9 cellular contexts compared by ENCODE assay signal in the genomic region with DNA sequence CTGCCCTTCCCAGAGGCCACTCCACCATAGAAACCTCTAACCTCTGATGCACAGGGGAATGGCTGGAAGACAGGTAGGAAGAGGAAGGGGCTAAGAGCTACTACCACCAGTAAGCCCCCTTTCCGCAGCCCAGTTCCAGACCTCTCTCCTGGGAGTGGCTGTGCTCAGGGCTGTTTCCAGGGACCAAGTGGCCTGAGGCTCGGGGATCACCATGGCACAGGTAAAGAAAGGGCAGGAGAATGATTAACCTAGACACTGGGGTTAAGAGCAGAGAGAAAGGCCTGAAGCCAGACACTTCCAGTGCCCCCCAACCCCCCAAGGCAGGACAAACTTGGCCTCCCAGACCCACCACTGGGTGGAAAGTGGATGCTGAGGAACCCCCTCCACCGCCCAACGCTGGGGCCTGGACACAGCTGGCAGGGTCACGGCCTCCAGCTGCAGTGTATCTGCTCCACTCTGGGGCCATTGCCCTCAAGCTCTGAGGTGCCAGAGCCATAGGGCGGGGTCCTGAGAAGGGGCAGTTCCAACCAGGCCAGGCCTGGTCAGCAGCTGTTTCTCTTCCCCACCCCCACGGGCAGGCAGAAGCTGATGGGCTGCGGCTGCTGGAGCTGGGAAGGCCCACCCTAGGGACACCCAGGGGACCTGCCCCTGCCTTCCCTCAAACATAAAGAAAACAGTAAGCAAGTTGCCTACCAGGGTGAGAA. TPM values are rescaled to one million over a fixed set of nuclear protein-coding genes. Genes with fewer than 3 reads are reported as not detected.
DNase-seq lines count a peak whose midpoint lies in the region; ATAC-seq and TF ChIP-seq lines count a peak whose summit lies in the region.
"Had no signal": no experiment of that assay in that cellular context is flagged by ENCODE, and none has a peak within 500 bp of the region (broad histone marks: within the 10 kb centered on the region; RNA-seq: fewer than 3 reads in every experiment).

No MANE protein-coding gene starts in this region.

- peak overlapping the region; percentile 13 for H3K18ac ChIP-seq in neuronal stem cell (ENCODE audit: low read length)

- H2BK5ac ChIP-seq in neuronal stem cell (ENCODE audit: low read length), result no peak overlapping the region

- peaks cover 0 to 64% (median 15%) of the 10 kb centered on the region in 4 donors for H3K4me1 ChIP-seq in Peyer's patch
- peaks cover 20 to 22% of the 10 kb centered on the region in 2 donors for H3K4me1 ChIP-seq in neuronal stem cell (ENCODE audit: control insufficient read depth in 2 of 2, insufficient read depth in 1 of 2, low read depth in 1 of 2, low read length in 2 of 2)

- H2AFZ ChIP-seq in neuronal stem cell (ENCODE audit: low read length), result no peak overlapping the region

- H3K14ac ChIP-seq in neuronal stem cell (ENCODE audit: low read length), result peak overlapping the region; percentile 75

- no peak overlapping the region for H3K4ac ChIP-seq in neuronal stem cell (ENCODE audit: low read length)

- no peak for TF ChIP-seq CTCF in Peyer's patch (IDR thresholded peaks at IDR 0.05)
- no peak for TF ChIP-seq CTCF in epithelial cell of proximal tubule (conservative IDR thresholded peaks at IDR 0.05; ENCODE audit: low read depth, low read length)

- DNase-seq in Peyer's patch, result peak; percentile 33 to 77 (median 74)
- no peak for DNase-seq in epithelial cell of proximal tubule (ENCODE audit: low read depth)
- DNase-seq in neuronal stem cell (ENCODE audit: low spot score), result no peak
- no peak for DNase-seq in activated gamma-delta T cell (lab: John Stamatoyannopoulos, UW)
- DNase-seq in activated gamma-delta T cell treated with Interleukin-2 at 50 U/mL for 16 hours, result no peak

- peak overlapping the region; percentile 50 for H3K23ac ChIP-seq in neuronal stem cell (ENCODE audit: low read depth, low read length, poor library complexity)

- WGBS in neuronal stem cell (ENCODE audit: extremely low coverage in 2 of 2, insufficient read length in 2 of 2, insufficient replicate concordance in 1 of 2), 2 donors, result no CpG with 5 or more reads among the region's 8 CpGs

- no peak overlapping the region for H3K4me2 ChIP-seq in neuronal stem cell (ENCODE audit: insufficient read depth, low read length, poor library complexity, severe bottlenecking)

- H4K8ac ChIP-seq in neuronal stem cell (ENCODE audit: low read depth, low read length), result no peak overlapping the region

- H3K79me1 ChIP-seq in neuronal stem cell (ENCODE audit: low read depth, low read length), result peaks cover 3% of the 10 kb centered on the region

- no peak overlapping the region for H2BK120ac ChIP-seq in neuronal stem cell (ENCODE audit: low read depth, low read length)

- ATAC-seq in GM21423 (IDR thresholded peaks at IDR 0.05; ENCODE audit: unreplicated experiment) (no peak), HG02970 (IDR thresholded peaks at IDR 0.05; ENCODE audit: low FRiP score, unreplicated experiment) (no peak)

- H3K27me3 ChIP-seq in Peyer's patch, result no peaks in the 10 kb centered on the region
- peaks cover 0 to 13% (median 3%) of the 10 kb centered on the region in 3 experiments for H3K27me3 ChIP-seq in neuronal stem cell (ENCODE audit: control insufficient read depth in 3 of 3, insufficient read depth in 3 of 3, low read depth in 1 of 3, low read length in 3 of 3)

- H3K4me3 ChIP-seq in GM08714 (ENCODE audit: low read length), result peak overlapping the region; percentile 82; the same call in 1 of the 2 replicates
- peak overlapping the region; percentile 72 to 93 (median 82) for H3K4me3 ChIP-seq in Peyer's patch
- H3K4me3 ChIP-seq in epithelial cell of proximal tubule (ENCODE audit: low read depth, low read length), result peak overlapping the region; percentile 95
- H3K4me3 ChIP-seq in neuronal stem cell (ENCODE audit: low read length in 2 of 2), result no peak overlapping the region

- H3K36me3 ChIP-seq in Peyer's patch (peaks cover 0 to 31% (median 0%) of the 10 kb centered on the region in 3 donors), neuronal stem cell (replicated peaks in 1 of 2; ENCODE audit: control insufficient read depth in 2 of 2, insufficient read depth in 2 of 2, low read length in 2 of 2) (peaks cover 6 to 7% of the 10 kb centered on the region in 2 donors)

- H2AK5ac ChIP-seq in neuronal stem cell (ENCODE audit: low read depth, low read length), result peak overlapping the region; percentile 92

- H4K91ac ChIP-seq in neuronal stem cell (ENCODE audit: low read depth, low read length, poor library complexity), result no peak overlapping the region

- H3K9ac ChIP-seq in neuronal stem cell (ENCODE audit: low read depth, low read length, poor library complexity), result no peak overlapping the region

- no peak for TF ChIP-seq POLR2A in Peyer's patch (IDR thresholded peaks at IDR 0.05)

- H2BK12ac ChIP-seq in neuronal stem cell (ENCODE audit: low read length), result no peak overlapping the region

- peak overlapping the region; percentile 94 to 97 (median 96) for H3K27ac ChIP-seq in Peyer's patch
- H3K27ac ChIP-seq in neuronal stem cell (replicated peaks; ENCODE audit: low read length), result no peak overlapping the region

- no peak overlapping the region for H2BK15ac ChIP-seq in neuronal stem cell (ENCODE audit: low read length)

- H3K9me3 ChIP-seq in Peyer's patch (no peaks in the 10 kb centered on the region), neuronal stem cell (replicated peaks in 1 of 2; ENCODE audit: control insufficient read depth in 2 of 2, insufficient read depth in 1 of 2, low read depth in 1 of 2, low read length in 2 of 2) (no peaks in the 10 kb centered on the region)

RNA-seq across cellular contexts. Expression of a gene that starts 2.7 kb away (rescaled TPM):
- total RNA-seq in Peyer's patch (100 to 1,000 TPM; 120 to 304 (median 177) TPM), epithelial cell of proximal tubule (584 and 1,256 TPM in 2 replicates)
- 27.0 TPM for polyA plus RNA-seq in neuronal stem cell (2013, experiment 1 of 2)
- 26.7 TPM for polyA plus RNA-seq in neuronal stem cell (2013, experiment 2 of 2)

RNA-seq across cellular contexts. Expression of a gene that starts 22.7 kb away (rescaled TPM):
- total RNA-seq in Peyer's patch, result 1 to 10 TPM in 1 of 4 donors, not detected in 3; 2.5 TPM
- total RNA-seq in epithelial cell of proximal tubule, result 0.46 and 0.65 TPM in 2 replicates
- 0.32 TPM for polyA plus RNA-seq in neuronal stem cell (2013, experiment 1 of 2)
- 0.47 TPM for polyA plus RNA-seq in neuronal stem cell (2013, experiment 2 of 2)

RNA-seq across cellular contexts. Expression of a gene that starts 22.8 kb away (rescaled TPM):
- total RNA-seq in Peyer's patch, result 100 to 1,000 TPM in 1 of 4 donors, 10 to 100 TPM in 2, 1 to 10 TPM in 1; 5.8 to 169 (median 40.6) TPM
- 1.4 and 2.0 TPM in 2 replicates for total RNA-seq in epithelial cell of proximal tubule
- 11.6 TPM for polyA plus RNA-seq in neuronal stem cell (2013, experiment 1 of 2)
- 11.4 TPM for polyA plus RNA-seq in neuronal stem cell (2013, experiment 2 of 2)
- total RNA-seq: T-helper 1 cell treated with Interleukin-12 subunit alpha and Interleukin-12 subunit beta and Interleukin-4 antibody, amounts not matched to agents 30 ng/mL and 1 ng/mL, for 36 hours had no signal

RNA-seq across cellular contexts. Expression of a gene that starts 31.4 kb away (rescaled TPM):
- total RNA-seq in Peyer's patch (not detected), epithelial cell of proximal tubule (not detected in 2 replicates)
- polyA plus RNA-seq in neuronal stem cell (2013, experiment 1 of 2), result not detected
- polyA plus RNA-seq in neuronal stem cell (2013, experiment 2 of 2), result not detected
- total RNA-seq: T-helper 1 cell treated with Interleukin-12 subunit alpha and Interleukin-12 subunit beta and Interleukin-4 antibody, amounts not matched to agents 30 ng/mL and 1 ng/mL, for 36 hours had no signal

Comparison
In these comparisons a context has a peak if more than half of its experiments do, and no peak if none do; other contexts are left out.
1. H3K4me3 ChIP-seq: peak in GM08714 (single experiment), Peyer's patch (4 of 4) and epithelial cell of proximal tubule (single experiment); none in neuronal stem cell (0 of 2).
2. DNase-seq: peak in Peyer's patch (3 of 3); none in epithelial cell of proximal tubule (single experiment), neuronal stem cell (single experiment), activated gamma-delta T cell (single experiment) and activated gamma-delta T cell treated with Interleukin-2 at 50 U/mL for 16 hours (single experiment).